ENCODE assay signal across 11 cellular contexts in genomic region chr1:16981269-16981849, GRCh38. TPM values are rescaled to one million over a fixed set of nuclear protein-coding genes. Genes with fewer than 3 reads are reported as not detected.
A peak's percentile ranks its signal among the peaks of the same experiment; 100 is the strongest.
DNase-seq lines count a peak whose midpoint lies in the region; ATAC-seq, FAIRE-seq and TF ChIP-seq lines count a peak whose summit lies in the region.
"Had no signal": no experiment of that assay in that cellular context is flagged by ENCODE, and none has a peak within 500 bp of the region (broad histone marks: within the 10 kb centered on the region; RNA-seq: fewer than 3 reads in every experiment).

No MANE protein-coding gene starts in this region.

- H3K36me3 ChIP-seq in ACC112 (ENCODE audit: insufficient read depth, low read length) (no peaks in the 10 kb centered on the region), H7 (replicated peaks; ENCODE audit: control insufficient read depth, insufficient read depth, low read length) (peaks cover 2% of the 10 kb centered on the region; the same call in 1 of the 2 replicates), ascending aorta (peaks cover 7 to 8% of the 10 kb centered on the region in 2 donors), keratinocyte (ENCODE audit: control insufficient read depth in 2 of 2, extremely low read depth in 1 of 2, insufficient read depth in 2 of 2, low read length in 2 of 2) (peaks cover 5 to 24% of the 10 kb centered on the region in 2 experiments)

- H3K9me1 ChIP-seq in keratinocyte (ENCODE audit: control insufficient read depth, extremely low read depth, insufficient read depth, low read length) = no peaks in the 10 kb centered on the region

- H3K27me3 ChIP-seq in ACC112 (ENCODE audit: insufficient read depth, low read length) = no peaks in the 10 kb centered on the region
- H3K27me3 ChIP-seq in H7 (ENCODE audit: control insufficient read depth, insufficient read depth, low read length) = no peaks in the 10 kb centered on the region
- no peaks in the 10 kb centered on the region for H3K27me3 ChIP-seq in ascending aorta
- H3K27me3 ChIP-seq in keratinocyte (ENCODE audit: control insufficient read depth, extremely low read depth, insufficient read depth, low read length) = no peaks in the 10 kb centered on the region

- H2AFZ ChIP-seq in ACC112 (ENCODE audit: low read length, unreplicated experiment) (no peak overlapping the region), keratinocyte (ENCODE audit: control insufficient read depth, low read length) (no peak overlapping the region)

- TF ChIP-seq CTCF in ascending aorta (IDR thresholded peaks at IDR 0.05) (no peak), keratinocyte (optimal IDR thresholded peaks at IDR 0.05 in 1 of 3, IDR thresholded peaks at IDR 0.05 in 1 of 3, conservative IDR thresholded peaks at IDR 0.05 in 1 of 3; ENCODE audit: extremely low read depth in 1 of 3, insufficient read depth in 2 of 3, low read length in 3 of 3) (no peak)

- H3K4me3 ChIP-seq in ACC112 (ENCODE audit: low read depth, low read length) (peak overlapping the region; percentile 78; the same call in 1 of the 2 replicates), H7 (ENCODE audit: insufficient read depth, low read depth, low read length) (no peak overlapping the region), ascending aorta (peak overlapping the region in 1 of 2 donors; percentile 88), keratinocyte (ENCODE audit: control insufficient read depth in 2 of 3, extremely low read depth in 1 of 3, insufficient read depth in 2 of 3, low read depth in 1 of 3, low read length in 3 of 3) (peak overlapping the region; percentile 54 to 77 (median 62))

- no peaks in the 10 kb centered on the region for H3K9me3 ChIP-seq in ascending aorta
- no peaks in the 10 kb centered on the region for H3K9me3 ChIP-seq in keratinocyte (ENCODE audit: control insufficient read depth, low read depth, low read length)

- intact Hi-C loops in ascending aorta (cut with DNase I) = no loop called here

- dilution Hi-C loops in keratinocyte (cut with MboI; ENCODE audit: extremely low pct_ligation_motif_present, low sequenced_read_pairs) = no loop called here

- H3K79me2 ChIP-seq in ACC112 (ENCODE audit: control insufficient read depth, insufficient read depth, low read length, unreplicated experiment) = peaks cover 8% of the 10 kb centered on the region
- H3K79me2 ChIP-seq in keratinocyte (ENCODE audit: control insufficient read depth, insufficient read depth, low read length) = peaks cover 25% of the 10 kb centered on the region

- peak overlapping the region; percentile 75 for H3K9ac ChIP-seq in keratinocyte (ENCODE audit: control insufficient read depth, extremely low read depth, insufficient read depth, low read length)

- H3K27ac ChIP-seq in ACC112 (ENCODE audit: low read depth, low read length) (peak overlapping the region; percentile 88), ascending aorta (peak overlapping the region; percentile 93 to 95), keratinocyte (ENCODE audit: control insufficient read depth, insufficient read depth, low read length) (peak overlapping the region; percentile 92)

- ATAC-seq in HG02840 (IDR thresholded peaks at IDR 0.05; ENCODE audit: low FRiP score, unreplicated experiment) = no peak

- FAIRE-seq in keratinocyte (lab: Jason Lieb, UNC) = peak; percentile 98
- FAIRE-seq: GM19239 had no signal

- DNase-seq in H7 (peak; percentile 47), ascending aorta (ENCODE audit: low spot score in 2 of 2) (no peak), keratinocyte (ENCODE audit: low read depth, low spot score) (peak; percentile 66), activated gamma-delta T cell treated with Interleukin-2 at 50 U/mL for 16 hours (no peak), GF-D8 (lab: John Stamatoyannopoulos, UW) (no peak), SW 1271 (lab: John Stamatoyannopoulos, UW) (no peak)
- DNase-seq: activated CD4-positive, CD25-positive, alpha-beta regulatory T cell treated with anti-CD3 and anti-CD28 coated beads, Interleukin-2, amount 50 U/mL, for 72 hours; NCI-H2171 treated with DMSO at 0.1 percent for 48 hours had no signal

- peaks cover 24% of the 10 kb centered on the region for H3K4me1 ChIP-seq in ACC112 (ENCODE audit: control insufficient read depth, insufficient read depth, low read length, unreplicated experiment)
- peaks cover 0 to 16% of the 10 kb centered on the region in 2 donors for H3K4me1 ChIP-seq in ascending aorta
- peaks cover 41% of the 10 kb centered on the region for H3K4me1 ChIP-seq in keratinocyte (ENCODE audit: control insufficient read depth, extremely low read depth, insufficient read depth, low read length)

- H3K4me2 ChIP-seq in keratinocyte (ENCODE audit: control insufficient read depth, extremely low read depth, insufficient read depth, low read depth, low read length) = peak overlapping the region; percentile 59

- no peaks in the 10 kb centered on the region for H4K20me1 ChIP-seq in keratinocyte (ENCODE audit: control insufficient read depth, extremely low read depth, insufficient read depth, low read length)

RNA-seq across cellular contexts. Expression of gene MFAP2, which starts 0.9 kb away (rescaled TPM):
- total RNA-seq in H7 (2014; rRNA removed; shearing (Covaris generic)) = 176 and 202 TPM in 2 replicates
- total RNA-seq in ascending aorta = 26.3 TPM
- polyA plus RNA-seq in keratinocyte = 34.6 to 75.1 TPM (median 69.6 TPM) in 3 replicates
- 1.4 TPM for polyA plus RNA-seq in keratinocyte (2011; ENCODE audit: low read depth)
- polyA plus RNA-seq in keratinocyte (2011; cell fraction: cytosol; rRNA removed) = 48.6 and 72.5 TPM in 2 replicates
- polyA plus RNA-seq in keratinocyte (2011; cell fraction: nucleus; rRNA removed) = 128 and 172 TPM in 2 replicates
- polyA plus RNA-seq in keratinocyte (2012; ENCODE audit: low replicate concordance) = 19.2 and 71.2 TPM in 2 replicates
- 31.3 to 137 TPM (median 60.1 TPM) in 3 replicates for polyA minus RNA-seq in keratinocyte
- 84.8 TPM for polyA minus RNA-seq in keratinocyte (2011; cell fraction: cytosol; rRNA and poly(A)+ RNA removed)
- 39.6 and 43.4 TPM in 2 replicates for polyA minus RNA-seq in keratinocyte (2011; cell fraction: nucleus; rRNA and poly(A)+ RNA removed)

RNA-seq across cellular contexts. Expression of gene ATP13A2, which starts 30.4 kb away (rescaled TPM):
- total RNA-seq in H7 (2014; rRNA removed; shearing (Covaris generic)) = 128 and 162 TPM in 2 replicates
- total RNA-seq in ascending aorta = 39.2 TPM
- polyA plus RNA-seq in keratinocyte = 19.7 to 56.4 TPM (median 36.3 TPM) in 3 replicates
- 22.0 TPM for polyA plus RNA-seq in keratinocyte (2011; ENCODE audit: low read depth)
- polyA plus RNA-seq in keratinocyte (2011; cell fraction: cytosol; rRNA removed) = 31.3 and 66.8 TPM in 2 replicates
- polyA plus RNA-seq in keratinocyte (2011; cell fraction: nucleus; rRNA removed) = 92.9 and 134 TPM in 2 replicates
- polyA plus RNA-seq in keratinocyte (2012; ENCODE audit: low replicate concordance) = 46.3 and 103 TPM in 2 replicates
- polyA minus RNA-seq in keratinocyte = 106 to 309 TPM (median 112 TPM) in 3 replicates
- polyA minus RNA-seq in keratinocyte (2011; cell fraction: cytosol; rRNA and poly(A)+ RNA removed) = 157 TPM
- 191 and 201 TPM in 2 replicates for polyA minus RNA-seq in keratinocyte (2011; cell fraction: nucleus; rRNA and poly(A)+ RNA removed)

RNA-seq across cellular contexts. Expression of gene CROCC, which starts 59.6 kb away (rescaled TPM):
- total RNA-seq in H7 (2014; rRNA removed; shearing (Covaris generic)) = 59.5 and 92.3 TPM in 2 replicates
- total RNA-seq in ascending aorta = 27.0 TPM
- 5.4 to 11.0 TPM (median 8.2 TPM) in 3 replicates for polyA plus RNA-seq in keratinocyte
- polyA plus RNA-seq in keratinocyte (2011; ENCODE audit: low read depth) = 7.1 TPM
- polyA plus RNA-seq in keratinocyte (2011; cell fraction: cytosol; rRNA removed) = 0.84 and 2.6 TPM in 2 replicates
- polyA plus RNA-seq in keratinocyte (2011; cell fraction: nucleus; rRNA removed) = 32.9 and 42.0 TPM in 2 replicates
- 3.3 and 7.4 TPM in 2 replicates for polyA plus RNA-seq in keratinocyte (2012; ENCODE audit: low replicate concordance)
- 3.1 to 10.6 TPM (median 7.5 TPM) in 3 replicates for polyA minus RNA-seq in keratinocyte
- polyA minus RNA-seq in keratinocyte (2011; cell fraction: cytosol; rRNA and poly(A)+ RNA removed) = 7.3 TPM
- polyA minus RNA-seq in keratinocyte (2011; cell fraction: nucleus; rRNA and poly(A)+ RNA removed) = 13.4 and 13.8 TPM in 2 replicates

Comparison
In these comparisons a context has a peak if more than half of its experiments do, and no peak if none do; other contexts are left out.
1. DNase-seq: peak in H7 (single experiment) and keratinocyte (single experiment); none in ascending aorta (0 of 2), activated gamma-delta T cell treated with Interleukin-2 at 50 U/mL for 16 hours (single experiment), GF-D8 (single experiment) and SW 1271 (0 of 2).
2. Peak in every context shown above with its lines, with median percentiles within 50 percentile points of each other: H3K27ac ChIP-seq.